Comparison of ENCODE assay signal across 10 cellular contexts in the genomic region with DNA sequence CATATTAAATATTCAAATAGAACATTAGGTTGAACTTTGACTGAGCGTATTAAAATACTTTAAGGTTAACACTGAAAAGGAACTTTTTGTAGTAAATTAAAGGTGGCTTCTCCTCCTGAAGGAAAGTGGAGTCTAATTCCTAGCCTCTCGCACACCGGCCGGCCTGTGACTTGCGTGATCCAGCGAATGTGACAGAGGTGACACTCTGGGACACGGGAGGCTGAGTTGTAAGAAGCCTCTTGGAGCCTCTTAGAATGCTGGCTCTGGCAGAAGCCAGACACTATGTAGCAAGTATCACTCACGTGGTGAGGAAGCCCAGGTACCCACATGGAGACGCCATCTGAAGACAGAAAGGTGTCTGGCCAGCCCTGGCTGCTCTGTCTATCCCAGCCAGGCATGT.
"Had no signal": no experiment of that assay in that cellular context is flagged by ENCODE, and none has a peak within 500 bp of the region (broad histone marks: within the 10 kb centered on the region; RNA-seq: fewer than 3 reads in every experiment).

No MANE protein-coding gene starts in this region.

- FAIRE-seq: H54 had no signal

- H3K4me3 ChIP-seq: GM23248, GM23338, HAP-1 had no signal

- H3K9me3 Mint-ChIP-seq: GM23338, H9, HFFc6 had no signal

- ATAC-seq: GM23338, HCT116 had no signal

- H3K4me2 ChIP-seq: GM23338 had no signal

- DNase-seq: GM23248, GOT3, H7, H9, HCEC 1CT, HFFc6 had no signal

- H3K27ac Mint-ChIP-seq: GM23338, HFFc6 had no signal

- H3K4me1 ChIP-seq: HAP-1 had no signal

- H3K4me1 Mint-ChIP-seq: GM23338 had no signal

- H3K36me3 ChIP-seq: HAP-1 had no signal

- H3K27ac ChIP-seq: GM23248 had no signal

- H3K4me3 Mint-ChIP-seq: GM23338, H9, HFFc6 had no signal

- H3K9me3 ChIP-seq: HAP-1 had no signal

- H2AFZ ChIP-seq: GM23248, GM23338 had no signal

- H3K9ac ChIP-seq: GM23248 had no signal
